Comparison of ENCODE assay signal across 25 cellular contexts in the genomic region with DNA sequence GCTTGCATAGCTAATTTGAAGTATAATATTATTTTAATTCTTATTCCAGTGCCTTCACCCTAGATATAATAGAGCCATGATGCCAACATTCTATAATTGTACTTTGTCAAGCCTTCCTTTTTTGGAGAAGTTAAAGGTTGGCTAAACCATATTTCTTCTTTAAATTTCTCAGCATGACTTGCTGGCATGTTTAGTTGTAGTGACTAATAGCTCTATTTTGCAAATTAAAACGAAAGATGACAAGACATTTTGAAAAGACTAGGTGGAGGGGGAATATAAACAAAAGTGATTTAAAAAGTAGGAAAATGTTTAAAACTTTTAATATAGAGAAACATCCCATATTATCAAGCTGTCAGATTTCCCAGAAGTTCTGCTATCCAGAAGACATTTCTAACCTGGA.
"Had no signal": no experiment of that assay in that cellular context is flagged by ENCODE, and none has a peak within 500 bp of the region (broad histone marks: within the 10 kb centered on the region; RNA-seq: fewer than 3 reads in every experiment).

No MANE protein-coding gene starts in this region.

- H3K9me3 ChIP-seq: SJSA1 had no signal

- H3K27me3 ChIP-seq: SJSA1 had no signal

- DNase-seq: activated CD4-positive, alpha-beta memory T cell treated with anti-CD3 and anti-CD28 coated beads for 36 hours; activated CD4-positive, alpha-beta T cell treated with anti-CD3 and anti-CD28 coated beads, Interleukin-2, amount 10 ng/mL, durations not matched to agents 7 days and 5 days; activated CD4-positive, CD25-positive, alpha-beta regulatory T cell; activated CD8-positive, alpha-beta memory T cell treated with anti-CD3 and anti-CD28 coated beads for 24 hours; activated effector memory CD4-positive, alpha-beta T cell treated with anti-CD3 and anti-CD28 coated beads, Interleukin-2, amount 50 U/mL, for 16 hours; activated naive CD4-positive, alpha-beta T cell treated with Interleukin-2 at 50 U/mL for 16 hours; activated naive CD8-positive, alpha-beta T cell treated with anti-CD3 and anti-CD28 coated beads, Interleukin-2, amount 50 U/mL, for 24 hours; activated T-cell treated with anti-CD3 and anti-CD28 coated beads, Interleukin-2, amount 50 U/mL, for 4 hours; amygdala; Karpas-422; NCI-H1092 treated with DMSO at 0.1 percent for 48 hours; NCI-H1436; NCI-H187; NCI-H2081; NCI-H446 treated with DMSO at 0.1 percent for 48 hours; NCI-H524 treated with DMSO at 0.1 percent for 48 hours; NCI-H774; PC-3; SHP77; T-cell; T-helper 2 cell had no signal

- H3K4me3 ChIP-seq: K562, SJSA1 had no signal

- H3K36me3 ChIP-seq: SJSA1 had no signal

- ATAC-seq: activated naive CD4-positive, alpha-beta T cell treated with anti-CD3 and anti-CD28 coated beads, Interleukin-2, amount 50 U/mL, for 72 hours; activated naive CD8-positive, alpha-beta T cell treated with anti-CD3 and anti-CD28 coated beads, Interleukin-2, amount 50 U/mL, for 24 hours; activated T-cell treated with anti-CD3 and anti-CD28 coated beads, Interleukin-2, amount 50 U/mL, for 4 hours; K562; PC-3; T-cell had no signal

- H3K27ac ChIP-seq: SJSA1, VCaP had no signal
